ENCODE assay signal across 1 cellular context in genomic region chr10:5595095-5595494, GRCh38.
TF ChIP-seq lines count a peak whose summit lies in the region.

No MANE protein-coding gene starts in this region.

TF ChIP-seq in HEK293, 187 proteins besides CTCF, POLR2A, EP300 and RAD21:
- TF ChIP-seq INSM2 (tag by site-specific recombination; IDR thresholded peaks at IDR 0.05) (peak; percentile 56; the same call in 1 of the 2 replicates), WT1 (tag by site-specific recombination; IDR thresholded peaks at IDR 0.05) (0 out of 2 replicates have a peak, but pooled peaks have one; percentile 39), ZNF791 (tag by site-specific recombination; IDR thresholded peaks at IDR 0.05) (no peak)
TF ChIP-seq in HEK293: peak in this region for 2.
